Comparison of ENCODE assay signal across 11 cellular contexts in the genomic region with DNA sequence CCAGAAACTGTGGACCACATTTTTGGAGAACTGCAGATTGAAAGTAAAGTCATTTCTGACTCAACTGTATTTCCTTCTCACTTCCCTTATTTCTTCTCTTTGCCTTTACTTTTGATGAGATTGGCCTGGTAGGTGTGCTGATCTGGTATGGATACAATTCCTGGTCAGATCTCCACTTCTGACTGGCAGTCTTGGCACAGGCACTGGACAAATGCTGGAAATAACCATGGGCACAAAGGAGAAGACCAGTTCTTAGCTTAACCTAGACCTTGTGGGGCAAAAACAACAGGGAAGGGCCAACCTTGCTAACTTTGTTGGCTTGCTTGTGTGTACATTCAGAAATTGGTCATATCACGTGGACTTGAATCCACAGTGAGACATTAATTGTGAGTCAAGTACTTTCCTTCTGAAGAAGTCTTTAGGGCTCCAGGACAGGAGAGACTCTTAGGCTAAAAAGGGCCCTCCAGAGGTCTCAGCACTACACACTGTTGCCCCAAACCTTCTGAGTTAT.
DNase-seq lines count a peak whose midpoint lies in the region; ATAC-seq, FAIRE-seq and TF ChIP-seq lines count a peak whose summit lies in the region.
"Had no signal": no experiment of that assay in that cellular context is flagged by ENCODE, and none has a peak within 500 bp of the region (broad histone marks: within the 10 kb centered on the region; RNA-seq: fewer than 3 reads in every experiment).

No MANE protein-coding gene starts in this region.

- peaks cover 8% of the 10 kb centered on the region for H3K4me1 ChIP-seq in CD4-positive, CD25-positive, alpha-beta regulatory T cell (ENCODE audit: control insufficient read depth, insufficient read depth, low read length, poor library complexity, severe bottlenecking)

- H3K27ac Mint-ChIP-seq in CD4-positive, CD25-positive, alpha-beta regulatory T cell, result peak overlapping the region in 2 of 3 donors; percentile 32 to 72

- H3K27me3 ChIP-seq in CD4-positive, CD25-positive, alpha-beta regulatory T cell (ENCODE audit: control insufficient read depth, insufficient read depth, low read length), result no peaks in the 10 kb centered on the region

- DNase-seq in CD4-positive, CD25-positive, alpha-beta regulatory T cell, result no peak
- peak; percentile 24 for DNase-seq in RWPE1 (ENCODE audit: low spot score)
- DNase-seq in kidney tubule cell (ENCODE audit: low spot score), result peak; percentile 88
- no peak for DNase-seq in urothelium cell line (ENCODE audit: low spot score)
- no peak for DNase-seq in NCI-H128 (lab: John Stamatoyannopoulos, UW; ENCODE audit: unreplicated experiment)
- DNase-seq in HuH-7 (ENCODE audit: low spot score), result no peak
- DNase-seq: NCI-H1092 treated with DMSO at 0.1 percent for 48 hours had no signal

- no peak for FAIRE-seq in urothelium cell line (lab: Jason Lieb, UNC)

- POLR2A ChIA-PET in RWPE1 (lab: Yijun Ruan, JAX; ENCODE audit: low non-redundant PET), result no interaction called here

- no peaks in the 10 kb centered on the region for H3K9me3 ChIP-seq in CD4-positive, CD25-positive, alpha-beta regulatory T cell (ENCODE audit: control insufficient read depth in 2 of 2, low read length in 2 of 2)
- H3K9me3 ChIP-seq: thoracic aorta had no signal

- no peaks in the 10 kb centered on the region for H3K27me3 Mint-ChIP-seq in CD4-positive, CD25-positive, alpha-beta regulatory T cell

- no peak overlapping the region for H3K4me3 ChIP-seq in CD4-positive, CD25-positive, alpha-beta regulatory T cell (ENCODE audit: low read depth, low read length)
- H3K4me3 ChIP-seq: lung, thoracic aorta had no signal

- H3K27ac ChIP-seq in CD4-positive, CD25-positive, alpha-beta regulatory T cell (ENCODE audit: insufficient read depth, low read length, poor library complexity, severe bottlenecking), result no peak overlapping the region
- H3K27ac ChIP-seq in RWPE1, result no peak overlapping the region
- H3K27ac ChIP-seq: thoracic aorta had no signal

- ATAC-seq in CD4-positive, CD25-positive, alpha-beta regulatory T cell (ENCODE audit: low read depth in 2 of 2), result no peak
- ATAC-seq in GM21529 (IDR thresholded peaks at IDR 0.05; ENCODE audit: unreplicated experiment), result peak; percentile 51
- ATAC-seq in GM18519 (IDR thresholded peaks at IDR 0.05; ENCODE audit: low FRiP score, unreplicated experiment), result no peak

- CTCF ChIA-PET in RWPE1 (lab: Yijun Ruan, JAX), result interaction anchor here (0.6 kb wide), 2 partner anchors 12 to 1229 kb away, joined by 3 read pairs; no protein-coding TSS in a partner anchor

- no peak for TF ChIP-seq CTCF in RWPE1 (conservative IDR thresholded peaks at IDR 0.05; ENCODE audit: low read depth)

- H3K36me3 ChIP-seq in CD4-positive, CD25-positive, alpha-beta regulatory T cell (ENCODE audit: control insufficient read depth, insufficient read depth, low read length), result peaks cover 6% of the 10 kb centered on the region
- H3K36me3 ChIP-seq: thoracic aorta had no signal

- H3K4me1 Mint-ChIP-seq in CD4-positive, CD25-positive, alpha-beta regulatory T cell, result peaks cover 9 to 53% (median 23%) of the 10 kb centered on the region in 4 donors

- H3K4me3 Mint-ChIP-seq in CD4-positive, CD25-positive, alpha-beta regulatory T cell, result no peak overlapping the region

- no peaks in the 10 kb centered on the region for H3K9me3 Mint-ChIP-seq in CD4-positive, CD25-positive, alpha-beta regulatory T cell

- no peaks in the 10 kb centered on the region for H3K36me3 Mint-ChIP-seq in CD4-positive, CD25-positive, alpha-beta regulatory T cell

Comparison
In these comparisons a context has a peak if more than half of its experiments do, and no peak if none do; other contexts are left out.
1. DNase-seq: peak in RWPE1 (single experiment) and kidney tubule cell (single experiment); none in CD4-positive, CD25-positive, alpha-beta regulatory T cell (0 of 3), urothelium cell line (single experiment), NCI-H128 (single experiment) and HuH-7 (single experiment).